ENCODE assay signal across 20 cellular contexts in genomic region chr12:103783744-103784664, GRCh38. TPM values are rescaled to one million over a fixed set of nuclear protein-coding genes. Genes with fewer than 3 reads are reported as not detected.
DNase-seq lines count a peak whose midpoint lies in the region; ATAC-seq and TF ChIP-seq lines count a peak whose summit lies in the region.
"Had no signal": no experiment of that assay in that cellular context is flagged by ENCODE, and none has a peak within 500 bp of the region (broad histone marks: within the 10 kb centered on the region; RNA-seq: fewer than 3 reads in every experiment).

No MANE protein-coding gene starts in this region.

- TF ChIP-seq CTCF in breast epithelium (IDR thresholded peaks at IDR 0.05) = no peak
- TF ChIP-seq CTCF in sigmoid colon (IDR thresholded peaks at IDR 0.05) = no peak

- intact Hi-C loops in breast epithelium (cut with DNase I; ENCODE audit: low total_unique reads) = no loop called here
- intact Hi-C loops in sigmoid colon (cut with DNase I) = no loop called here

- DNase-seq in DMS79 treated with DMSO at 0.1 percent for 48 hours (lab: John Stamatoyannopoulos, UW) = peak; percentile 5
- DNase-seq in DMS79 (lab: John Stamatoyannopoulos, UW) = no peak
- DNase-seq in breast epithelium (ENCODE audit: low spot score in 2 of 2) = no peak
- peak; percentile 85 for DNase-seq in left lobe of liver (ENCODE audit: low spot score)
- peak; percentile 64 for DNase-seq in sigmoid colon
- no peak for DNase-seq in AG08396 (ENCODE audit: low spot score)
- DNase-seq in NCI-H524 treated with DMSO at 0.1 percent for 48 hours (lab: John Stamatoyannopoulos, UW) = no peak
- DNase-seq: activated CD4-positive, alpha-beta memory T cell treated with anti-CD3 and anti-CD28 coated beads, Interleukin-2, amount 10 ng/mL, durations not matched to agents 7 days and 5 days; activated naive CD8-positive, alpha-beta T cell treated with anti-CD3 and anti-CD28 coated beads, Interleukin-2, amount 10 ng/mL, durations not matched to agents 7 days and 5 days; activated T-cell treated with anti-CD3 and anti-CD28 coated beads, Interleukin-2, amount 50 U/mL, for 4 hours; brain microvascular endothelial cell; CD4-positive, alpha-beta T cell; HCEC 1CT; NCI-H748 treated with DMSO at 0.1 percent for 48 hours; stimulated activated CD4-positive, alpha-beta T cell treated with anti-CD3 and anti-CD28 coated beads, Interleukin-12 subunit alpha, Interleukin-12 subunit beta, amount 100 ng/mL, for 4 hours; upper lobe of left lung had no signal

- H3K4me1 ChIP-seq in breast epithelium (no peaks in the 10 kb centered on the region), sigmoid colon (peaks cover 0 to 47% (median 41%) of the 10 kb centered on the region in 4 donors)
- H3K4me1 ChIP-seq: parathyroid adenoma, upper lobe of left lung had no signal

- 80 to 86% methylated on average over 5 of the region's 5 CpGs for WGBS in sigmoid colon, 2 donors

- H3K4me3 ChIP-seq in breast epithelium (no peak overlapping the region), sigmoid colon (no peak overlapping the region)
- H3K4me3 ChIP-seq: esophagus muscularis mucosa, upper lobe of left lung had no signal

- TF ChIP-seq EP300 in sigmoid colon (IDR thresholded peaks at IDR 0.05) = no peak

- TF ChIP-seq POLR2A in breast epithelium (IDR thresholded peaks at IDR 0.05) = no peak
- TF ChIP-seq POLR2A in sigmoid colon (IDR thresholded peaks at IDR 0.05) = no peak

- no peaks in the 10 kb centered on the region for H3K36me3 ChIP-seq in breast epithelium
- H3K36me3 ChIP-seq in sigmoid colon = peaks cover 68 to 100% (median 78%) of the 10 kb centered on the region in 4 donors

- H3K27ac ChIP-seq in breast epithelium (peak overlapping the region; percentile 43 to 71), sigmoid colon (peak overlapping the region in 3 of 4 donors; percentile 42 to 48 (median 44))
- H3K27ac ChIP-seq: brain microvascular endothelial cell, parathyroid adenoma, upper lobe of left lung had no signal

- H3K27me3 ChIP-seq in breast epithelium (no peaks in the 10 kb centered on the region), sigmoid colon (no peaks in the 10 kb centered on the region)
- H3K27me3 ChIP-seq: brain microvascular endothelial cell, esophagus muscularis mucosa, upper lobe of left lung had no signal

- no peaks in the 10 kb centered on the region for H3K9me3 ChIP-seq in breast epithelium
- H3K9me3 ChIP-seq in sigmoid colon = no peaks in the 10 kb centered on the region
- H3K9me3 ChIP-seq: esophagus muscularis mucosa, upper lobe of left lung had no signal

- ATAC-seq in left lobe of liver (peak; percentile 95), GM21737 (IDR thresholded peaks at IDR 0.05; ENCODE audit: unreplicated experiment) (no peak)
- ATAC-seq: activated T-cell treated with anti-CD3 and anti-CD28 coated beads, Interleukin-2, amount 50 U/mL, for 4 hours; stimulated activated memory B cell treated with anti-CD40 and anti-IgM and Interleukin-4, amounts not matched to agents 10 μg/mL and 1 μg/mL and 100 μg/mL, for 72 hours had no signal

RNA-seq across cellular contexts. Expression of gene NT5DC3, which starts 57.0 kb away (rescaled TPM):
- total RNA-seq in breast epithelium (10 to 100 TPM in 2 of 3 donors, 1 to 10 TPM in 1; 3.8 to 19.9 (median 12.5) TPM), left lobe of liver (9.3 TPM), sigmoid colon (100 to 1,000 TPM; 179 to 346 (median 240) TPM)
- 1 to 10 TPM in 2 of 3 donors, under 1 TPM in 1; 0.23 to 6.8 (median 1.8) TPM for polyA plus RNA-seq in sigmoid colon

Comparison
In these comparisons a context has a peak if more than half of its experiments do, and no peak if none do; other contexts are left out.
1. DNase-seq: peak in DMS79 treated with DMSO at 0.1 percent for 48 hours (single experiment), left lobe of liver (single experiment) and sigmoid colon (single experiment); none in DMS79 (single experiment), breast epithelium (0 of 2), AG08396 (single experiment) and NCI-H524 treated with DMSO at 0.1 percent for 48 hours (single experiment).
2. RNA of gene NT5DC3, which starts 57.0 kb away (total RNA-seq): 179 to 346 TPM in sigmoid colon; 3.8 to 19.9 TPM in breast epithelium and 9.3 TPM in left lobe of liver (single experiment); every median in the first group is over 4 times any median in the second.